13 cellular contexts compared by ENCODE assay signal in genomic region chr22:37202706-37203105, GRCh38. TPM values are rescaled to one million over a fixed set of nuclear protein-coding genes. Genes with fewer than 3 reads are reported as not detected.
"Had no signal": no experiment of that assay in that cellular context is flagged by ENCODE, and none has a peak within 500 bp of the region (broad histone marks: within the 10 kb centered on the region; RNA-seq: fewer than 3 reads in every experiment).

No MANE protein-coding gene starts in this region.

- DNase-seq: activated naive CD4-positive, alpha-beta T cell treated with Interleukin-2 at 50 U/mL for 16 hours; activated T-cell treated with anti-CD3 and anti-CD28 coated beads, Interleukin-2, amount 50 U/mL, for 48 hours; amniotic stem cell; effector memory CD4-positive, alpha-beta T cell; islet precursor cell; left ventricle myocardium superior; stimulated activated naive CD4-positive, alpha-beta T cell treated with Interleukin-2 at 50 U/mL for 16 hours had no signal

- H3K9me3 Mint-ChIP-seq: brain; central memory CD8-positive, alpha-beta T cell; WTC11 had no signal

- H3K27me3 ChIP-seq: gastroesophageal sphincter had no signal

- H3K27me3 Mint-ChIP-seq: brain; central memory CD8-positive, alpha-beta T cell had no signal

- H3K36me3 ChIP-seq: gastroesophageal sphincter had no signal

- H3K9me3 ChIP-seq: gastroesophageal sphincter had no signal

- H3K36me3 Mint-ChIP-seq: brain, WTC11 had no signal

- ATAC-seq: gastroesophageal sphincter, left ventricle myocardium superior, SK-N-SH treated with all-trans-retinoic acid at 6 μM for 48 hours, WTC11 had no signal

- H3K27ac Mint-ChIP-seq: WTC11 had no signal

- H3K4me3 Mint-ChIP-seq: brain; central memory CD8-positive, alpha-beta T cell; WTC11 had no signal

- H3K27ac ChIP-seq: gastroesophageal sphincter had no signal

- H3K4me3 ChIP-seq: gastroesophageal sphincter had no signal

RNA-seq across cellular contexts. Expression of gene SSTR3, which starts 9.6 kb away (rescaled TPM):
- total RNA-seq: gastroesophageal sphincter, left ventricle myocardium superior, urinary bladder had no signal
- polyA plus RNA-seq: urinary bladder had no signal
